ENCODE assay signal across 1 cellular context in genomic region chr10:63554666-63555065, GRCh38.
TF ChIP-seq lines count a peak whose summit lies in the region.

No MANE protein-coding gene starts in this region.

TF ChIP-seq in A549, 52 proteins besides CTCF, POLR2A, EP300 and RAD21 (continued from another document):
- TF ChIP-seq E2F6 (IDR thresholded peaks at IDR 0.05; ENCODE audit: borderline replicate concordance, low read depth) (no peak), ATOH8 (CRISPR knock-in tag; IDR thresholded peaks at IDR 0.05; ENCODE audit: low read depth) (no peak), RNF2 (IDR thresholded peaks at IDR 0.05; ENCODE audit: borderline replicate concordance, low read depth) (no peak)
